In the genomic region with DNA sequence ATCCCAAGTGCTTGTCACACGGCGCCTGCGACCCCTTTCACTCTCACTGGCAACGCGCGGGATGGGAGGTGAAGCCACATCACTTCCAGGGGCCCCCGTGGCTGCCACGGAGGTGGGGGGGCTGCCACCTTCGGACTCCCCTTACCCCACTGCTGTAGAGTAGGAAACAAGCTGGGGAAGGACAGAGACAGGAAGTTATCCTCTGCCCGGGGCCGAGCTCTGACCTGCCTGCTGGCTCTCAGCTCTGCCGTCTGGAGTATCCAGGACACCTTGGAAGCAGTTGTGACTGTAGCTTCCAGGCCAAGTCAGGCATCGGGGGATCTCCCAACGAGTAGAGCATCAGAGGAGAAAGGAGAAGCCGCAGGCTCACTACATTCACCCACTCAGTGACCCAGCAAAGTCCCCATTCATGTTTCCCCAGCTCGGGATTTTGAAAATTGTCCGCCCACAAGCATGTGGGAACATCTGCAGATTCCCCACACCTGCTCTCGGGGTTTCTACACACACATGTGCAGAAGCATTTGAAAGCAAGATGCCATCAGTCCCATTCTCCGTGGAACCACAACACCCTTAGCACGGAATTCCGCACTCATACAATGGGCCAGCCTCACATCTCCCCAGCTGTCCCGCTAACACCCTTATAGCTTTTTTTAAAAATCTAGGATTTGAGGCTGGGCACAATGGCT, we compare ENCODE assay signal across 9 cellular contexts. TPM values are rescaled to one million over a fixed set of nuclear protein-coding genes. Genes with fewer than 3 reads are reported as not detected.
DNase-seq lines count a peak whose midpoint lies in the region; TF ChIP-seq lines count a peak whose summit lies in the region.
"Had no signal": no experiment of that assay in that cellular context is flagged by ENCODE, and none has a peak within 500 bp of the region (broad histone marks: within the 10 kb centered on the region; RNA-seq: fewer than 3 reads in every experiment).

No MANE protein-coding gene starts in this region.

- H3K27me3 ChIP-seq in GM23248 (replicated peaks; ENCODE audit: insufficient read depth) = no peaks in the 10 kb centered on the region
- no peaks in the 10 kb centered on the region for H3K27me3 ChIP-seq in SJSA1 (replicated peaks)
- no peaks in the 10 kb centered on the region for H3K27me3 ChIP-seq in left ventricle myocardium inferior (ENCODE audit: low read depth)
- no peaks in the 10 kb centered on the region for H3K27me3 ChIP-seq in skeletal muscle satellite cell (ENCODE audit: control insufficient read depth, insufficient read depth, low read length)
- H3K27me3 ChIP-seq: thyroid gland had no signal

- no peaks in the 10 kb centered on the region for H3F3A ChIP-seq in GM23248 (ENCODE audit: insufficient read depth)

- no peaks in the 10 kb centered on the region for H3K9me3 ChIP-seq in GM23248 (ENCODE audit: low read depth)
- H3K9me3 ChIP-seq in SJSA1 (replicated peaks) = no peaks in the 10 kb centered on the region
- H3K9me3 ChIP-seq in left ventricle myocardium inferior (replicated peaks) = no peaks in the 10 kb centered on the region
- no peaks in the 10 kb centered on the region for H3K9me3 ChIP-seq in skeletal muscle satellite cell (replicated peaks; ENCODE audit: low read length)
- H3K9me3 ChIP-seq: thyroid gland had no signal

- H2AFZ ChIP-seq in GM23248 = peak overlapping the region; percentile 51

- H3K4me1 ChIP-seq in GM23248 (ENCODE audit: insufficient read depth) = no peaks in the 10 kb centered on the region
- H3K4me1 ChIP-seq in SJSA1 (replicated peaks) = peaks cover 5% of the 10 kb centered on the region; the same call in 1 of the 2 replicates
- H3K4me1 ChIP-seq in left ventricle myocardium inferior = peaks cover 10% of the 10 kb centered on the region
- no peaks in the 10 kb centered on the region for H3K4me1 ChIP-seq in skeletal muscle satellite cell (ENCODE audit: control insufficient read depth, insufficient read depth, low read length)
- H3K4me1 ChIP-seq: thyroid gland had no signal

- H3K9me2 ChIP-seq in GM23248 (ENCODE audit: insufficient read depth) = no peaks in the 10 kb centered on the region

- intact Hi-C loops in left ventricle myocardium inferior (cut with micrococcal nuclease) = no loop called here

- H3K36me3 ChIP-seq in GM23248 (ENCODE audit: low read depth) (no peaks in the 10 kb centered on the region), SJSA1 (no peaks in the 10 kb centered on the region), left ventricle myocardium inferior (no peaks in the 10 kb centered on the region), skeletal muscle satellite cell (ENCODE audit: insufficient read depth, low read length) (no peaks in the 10 kb centered on the region)
- H3K36me3 ChIP-seq: thyroid gland had no signal

- H3K79me2 ChIP-seq in GM23248 (ENCODE audit: insufficient read depth) = no peaks in the 10 kb centered on the region

- no peaks in the 10 kb centered on the region for H4K20me1 ChIP-seq in GM23248 (ENCODE audit: insufficient read depth)

- DNase-seq in GM23248 (no peak), SJSA1 (ENCODE audit: low read depth in 1 of 2, low spot score in 2 of 2) (no peak), left ventricle myocardium inferior (no peak), kidney tubule cell (ENCODE audit: low spot score) (no peak), GM10266 (ENCODE audit: extremely low spot score) (no peak)
- DNase-seq in activated naive CD4-positive, alpha-beta T cell treated with anti-CD3 and anti-CD28 coated beads, Interleukin-2, amount 50 U/mL, for 16 hours = no peak

- TF ChIP-seq CTCF in left ventricle myocardium inferior (IDR thresholded peaks at IDR 0.05; ENCODE audit: borderline replicate concordance) = no peak
- TF ChIP-seq CTCF in GM10266 (IDR thresholded peaks at IDR 0.05; ENCODE audit: control insufficient read depth, insufficient read depth, low read depth, missing control alignments) = no peak

- peak overlapping the region; percentile 48 for H3K4me2 ChIP-seq in GM23248 (ENCODE audit: unreplicated experiment)
- H3K4me2 ChIP-seq in skeletal muscle satellite cell (ENCODE audit: low read length) = peak overlapping the region; percentile 77

- WGBS in GM23248 (ENCODE audit: low coverage in 1 of 2, low lambda C conversion rate in 2 of 2, missing lambda C conversion rate in 2 of 2), 2 experiments = 28 to 33% methylated on average over 20 to 21 of the region's 22 CpGs

- H3K4me3 ChIP-seq in GM23248 (peak overlapping the region; percentile 57), SJSA1 (peak overlapping the region; percentile 12; the same call in 1 of the 2 replicates), left ventricle myocardium inferior (peak overlapping the region; percentile 64), skeletal muscle satellite cell (ENCODE audit: low read length) (peak overlapping the region; percentile 49)

- H3K9ac ChIP-seq in GM23248 (0 out of 2 replicates have a peak overlapping the region, but pooled peaks have one; percentile 21), skeletal muscle satellite cell (ENCODE audit: low read depth, low read length) (no peak overlapping the region)

- H3K27ac ChIP-seq in GM23248 = no peak overlapping the region
- H3K27ac ChIP-seq in SJSA1 = no peak overlapping the region
- peak overlapping the region; percentile 61 for H3K27ac ChIP-seq in left ventricle myocardium inferior (replicated peaks)
- H3K27ac ChIP-seq: thyroid gland had no signal

- in situ Hi-C loops in GM23248 (cut with MboI) = no loop called here

RNA-seq across cellular contexts. Expression of a gene that starts 10.8 kb away (rescaled TPM):
- total RNA-seq in GM23248 (2014; rRNA removed; shearing (Covaris generic)) = 1.5 TPM in 1 of 2 replicates, not detected in the other
- not detected in 2 replicates for polyA plus RNA-seq in GM23248 (2016; fragmentation: Nextera tagmentation; extraction: Ambion mirVana)
- 0.09 and 0.79 TPM in 2 replicates for total RNA-seq in SJSA1 (2014; rRNA removed; shearing (Covaris generic))
- total RNA-seq in left ventricle myocardium inferior = 4.5 TPM
- 0.25 and 0.66 TPM in 2 replicates for total RNA-seq in skeletal muscle satellite cell (2012; rRNA removed)

RNA-seq across cellular contexts. Expression of a gene that starts 25.1 kb away (rescaled TPM):
- total RNA-seq in GM23248 (2014; rRNA removed; shearing (Covaris generic)) = 225 and 295 TPM in 2 replicates
- 568 TPM in 2 replicates for polyA plus RNA-seq in GM23248 (2016; fragmentation: Nextera tagmentation; extraction: Ambion mirVana)
- 139 and 225 TPM in 2 replicates for total RNA-seq in SJSA1 (2014; rRNA removed; shearing (Covaris generic))
- total RNA-seq in left ventricle myocardium inferior = 123 TPM
- total RNA-seq in skeletal muscle satellite cell (2012; rRNA removed) = 70.5 and 147 TPM in 2 replicates

RNA-seq across cellular contexts. Expression of a gene that starts 25.4 kb away (rescaled TPM):
- total RNA-seq in GM23248 (2014; rRNA removed; shearing (Covaris generic)) = 79.5 and 88.2 TPM in 2 replicates
- polyA plus RNA-seq in GM23248 (2016; fragmentation: Nextera tagmentation; extraction: Ambion mirVana) = 76.1 and 83.2 TPM in 2 replicates
- 51.0 and 80.1 TPM in 2 replicates for total RNA-seq in SJSA1 (2014; rRNA removed; shearing (Covaris generic))
- 72.5 TPM for total RNA-seq in left ventricle myocardium inferior
- 50.7 and 72.3 TPM in 2 replicates for total RNA-seq in skeletal muscle satellite cell (2012; rRNA removed)

RNA-seq across cellular contexts. Expression of a gene that starts 38.7 kb away (rescaled TPM):
- total RNA-seq in GM23248 (2014; rRNA removed; shearing (Covaris generic)) = 0.86 TPM in 1 of 2 replicates, not detected in the other
- polyA plus RNA-seq in GM23248 (2016; fragmentation: Nextera tagmentation; extraction: Ambion mirVana) = 0.53 and 1.1 TPM in 2 replicates
- total RNA-seq in SJSA1 (2014; rRNA removed; shearing (Covaris generic)) = not detected in 2 replicates
- total RNA-seq in left ventricle myocardium inferior = 52.8 TPM
- 0.25 and 5.9 TPM in 2 replicates for total RNA-seq in skeletal muscle satellite cell (2012; rRNA removed)
- polyA plus RNA-seq: liver had no signal

RNA-seq across cellular contexts. Expression of a gene that starts 55.5 kb away (rescaled TPM):
- 12.5 and 13.5 TPM in 2 replicates for total RNA-seq in GM23248 (2014; rRNA removed; shearing (Covaris generic))
- polyA plus RNA-seq in GM23248 (2016; fragmentation: Nextera tagmentation; extraction: Ambion mirVana) = 7.1 and 8.8 TPM in 2 replicates
- total RNA-seq in SJSA1 (2014; rRNA removed; shearing (Covaris generic)) = 0.03 and 1.3 TPM in 2 replicates
- 2.9 TPM for total RNA-seq in left ventricle myocardium inferior
- 3.0 and 3.9 TPM in 2 replicates for total RNA-seq in skeletal muscle satellite cell (2012; rRNA removed)

Comparison
In these comparisons a context has a peak if more than half of its experiments do, and no peak if none do; other contexts are left out.
1. H3K4me3 ChIP-seq: peak in every context shown above with its lines; median percentile 64 in left ventricle myocardium inferior; 57 in GM23248; 49 in skeletal muscle satellite cell; 12 in SJSA1.